In genomic region chr1:171742577-171742922, GRCh38 we compare ENCODE assay signal across 8 cellular contexts. TPM values are rescaled to one million over a fixed set of nuclear protein-coding genes. Genes with fewer than 3 reads are reported as not detected.
DNase-seq lines count a peak whose midpoint lies in the region; ATAC-seq and TF ChIP-seq lines count a peak whose summit lies in the region.

No MANE protein-coding gene starts in this region.

- peak in 8 of 14 donors; percentile 1 to 82 (median 52) for DNase-seq in C1 segment of cervical spinal cord (lab: John Stamatoyannopoulos, UW)
- DNase-seq in LNCaP clone FGC (ENCODE audit: low read depth), result peak; percentile 13
- DNase-seq in activated CD8-positive, alpha-beta T cell treated with anti-CD3 and anti-CD28 coated beads for 36 hours, result peak; percentile 20
- peak; percentile 59 for DNase-seq in fibroblast of peridontal ligament (ENCODE audit: extremely low read depth)

- H3K36me3 Mint-ChIP-seq in activated CD8-positive, alpha-beta T cell treated with anti-CD3 and anti-CD28 coated beads for 36 hours (ENCODE audit: low read depth), result peaks cover 7% of the 10 kb centered on the region

- CTCF ChIA-PET in activated CD8-positive, alpha-beta T cell treated with anti-CD3 and anti-CD28 coated beads for 36 hours (lab: Charles Lee), result interaction anchor here (0.7 to 3.0 kb wide), 9 partner anchors 17 to 257 kb away, joined by 3 to 13 read pairs (median 5); partner anchors contain the start of genes DNM3 and PRRC2C

- peak overlapping the region; percentile 100 for H3K27ac Mint-ChIP-seq in activated CD8-positive, alpha-beta T cell treated with anti-CD3 and anti-CD28 coated beads for 36 hours

- POLR2A ChIA-PET in activated CD8-positive, alpha-beta T cell treated with anti-CD3 and anti-CD28 coated beads for 36 hours (lab: Charles Lee), result interaction anchor here (0.6 to 3.9 kb wide), 5 partner anchors 34 to 424 kb away, joined by 3 to 22 read pairs (median 4); partner anchors contain the start of gene METTL13

- intact Hi-C loops in activated CD8-positive, alpha-beta T cell treated with anti-CD3 and anti-CD28 coated beads for 36 hours (cut with micrococcal nuclease), result loop anchor here (1.0 kb wide), 1 partner anchor 39 kb away; the partner anchor contains the start of gene METTL13

- no peaks in the 10 kb centered on the region for H3K9me3 ChIP-seq in neural cell (ENCODE audit: low read length)

- H2AFZ ChIP-seq in neural cell (ENCODE audit: low read depth, low read length), result peak overlapping the region; percentile 87

- no peak for TF ChIP-seq EP300 in neural cell (conservative IDR thresholded peaks at IDR 0.05; ENCODE audit: poor library complexity, severe bottlenecking)

- no peak for TF ChIP-seq RAD21 in neural cell (conservative IDR thresholded peaks at IDR 0.05)

- no peaks in the 10 kb centered on the region for H3K9me3 Mint-ChIP-seq in activated CD8-positive, alpha-beta T cell treated with anti-CD3 and anti-CD28 coated beads for 36 hours

- H3K36me3 ChIP-seq in neural cell (ENCODE audit: insufficient read depth, low read length), result no peaks in the 10 kb centered on the region

- no peaks in the 10 kb centered on the region for H3K9me2 ChIP-seq in neural cell (ENCODE audit: insufficient read depth, low read length)

- peak overlapping the region; percentile 90 for H3K9ac ChIP-seq in neural cell (ENCODE audit: low read length)

- peak overlapping the region; percentile 72 for H3K4me2 ChIP-seq in neural cell (ENCODE audit: low read length)

- TF ChIP-seq CTCF in LNCaP clone FGC (IDR thresholded peaks at IDR 0.05; ENCODE audit: control insufficient read depth, extremely low read depth, insufficient read depth) (no peak), neural cell (IDR thresholded peaks at IDR 0.05; ENCODE audit: poor library complexity, severe bottlenecking) (no peak)
- no peak for TF ChIP-seq CTCF in activated CD8-positive, alpha-beta T cell treated with anti-CD3 and anti-CD28 coated beads for 36 hours (IDR thresholded peaks at IDR 0.05)

- no peaks in the 10 kb centered on the region for H3K79me2 ChIP-seq in neural cell (replicated peaks; ENCODE audit: insufficient read depth, low read length)

- H3K4me1 Mint-ChIP-seq in activated CD8-positive, alpha-beta T cell treated with anti-CD3 and anti-CD28 coated beads for 36 hours (ENCODE audit: low read depth), result peaks cover 46% of the 10 kb centered on the region

- H3K27ac ChIP-seq in neural cell (ENCODE audit: low read length), result peak overlapping the region; percentile 94

- ATAC-seq in GM19395 (IDR thresholded peaks at IDR 0.05; ENCODE audit: unreplicated experiment) (peak; percentile 5), GM18520 (IDR thresholded peaks at IDR 0.05; ENCODE audit: unreplicated experiment) (no peak), GM19324 (IDR thresholded peaks at IDR 0.05; ENCODE audit: low FRiP score, unreplicated experiment) (no peak)
- ATAC-seq in activated CD8-positive, alpha-beta T cell treated with anti-CD3 and anti-CD28 coated beads for 36 hours, result no peak

- H3K27me3 Mint-ChIP-seq in activated CD8-positive, alpha-beta T cell treated with anti-CD3 and anti-CD28 coated beads for 36 hours, result no peaks in the 10 kb centered on the region

- H3K4me3 ChIP-seq in LNCaP clone FGC (ENCODE audit: low read depth, low read length) (peak overlapping the region; percentile 83), neural cell (ENCODE audit: low read length) (peak overlapping the region; percentile 80)

- H3K27me3 ChIP-seq in neural cell (ENCODE audit: insufficient read depth, low read depth, low read length), result no peaks in the 10 kb centered on the region

- H3F3A ChIP-seq in neural cell (ENCODE audit: insufficient read depth, low read length, poor library complexity, severe bottlenecking), result no peaks in the 10 kb centered on the region

- peak overlapping the region; percentile 97 for H3K4me3 Mint-ChIP-seq in activated CD8-positive, alpha-beta T cell treated with anti-CD3 and anti-CD28 coated beads for 36 hours

- no peaks in the 10 kb centered on the region for H4K20me1 ChIP-seq in neural cell (ENCODE audit: insufficient read depth)

TF ChIP-seq in neural cell, 6 proteins besides CTCF, POLR2A, EP300 and RAD21:
- TF ChIP-seq MXI1 (conservative IDR thresholded peaks at IDR 0.05; ENCODE audit: poor library complexity, severe bottlenecking), result no peak
- TF ChIP-seq SMC3 (conservative IDR thresholded peaks at IDR 0.05; ENCODE audit: poor library complexity), result no peak
- TF ChIP-seq TAF1 (IDR thresholded peaks at IDR 0.05; ENCODE audit: low read depth), result no peak
- no peak for TF ChIP-seq POLR2AphosphoS5 (IDR thresholded peaks at IDR 0.05)
- no peak for TF ChIP-seq EZH2 (IDR thresholded peaks at IDR 0.05; ENCODE audit: borderline replicate concordance, insufficient read depth, low read length, poor library complexity, severe bottlenecking)
- no peak for TF ChIP-seq REST (IDR thresholded peaks at IDR 0.05; ENCODE audit: borderline replicate concordance)

RNA-seq across cellular contexts. Expression of gene VAMP4, which starts 0.7 kb away (rescaled TPM):
- total RNA-seq in activated CD8-positive, alpha-beta T cell treated with anti-CD3 and anti-CD28 coated beads for 36 hours, result 1 to 10 TPM; 6.1 to 6.2 TPM
- 24.2 and 28.0 TPM in 2 replicates for polyA plus RNA-seq in neural cell
- 25.3 and 29.9 TPM in 2 replicates for polyA minus RNA-seq in neural cell

RNA-seq across cellular contexts. Expression of gene METTL13, which starts 38.9 kb away (rescaled TPM):
- 10 to 100 TPM; 44.6 to 46.6 TPM for total RNA-seq in activated CD8-positive, alpha-beta T cell treated with anti-CD3 and anti-CD28 coated beads for 36 hours
- 8.4 and 15.6 TPM in 2 replicates for polyA plus RNA-seq in neural cell
- polyA minus RNA-seq in neural cell, result 18.5 and 46.7 TPM in 2 replicates
